8 cellular contexts compared by ENCODE assay signal in the genomic region with DNA sequence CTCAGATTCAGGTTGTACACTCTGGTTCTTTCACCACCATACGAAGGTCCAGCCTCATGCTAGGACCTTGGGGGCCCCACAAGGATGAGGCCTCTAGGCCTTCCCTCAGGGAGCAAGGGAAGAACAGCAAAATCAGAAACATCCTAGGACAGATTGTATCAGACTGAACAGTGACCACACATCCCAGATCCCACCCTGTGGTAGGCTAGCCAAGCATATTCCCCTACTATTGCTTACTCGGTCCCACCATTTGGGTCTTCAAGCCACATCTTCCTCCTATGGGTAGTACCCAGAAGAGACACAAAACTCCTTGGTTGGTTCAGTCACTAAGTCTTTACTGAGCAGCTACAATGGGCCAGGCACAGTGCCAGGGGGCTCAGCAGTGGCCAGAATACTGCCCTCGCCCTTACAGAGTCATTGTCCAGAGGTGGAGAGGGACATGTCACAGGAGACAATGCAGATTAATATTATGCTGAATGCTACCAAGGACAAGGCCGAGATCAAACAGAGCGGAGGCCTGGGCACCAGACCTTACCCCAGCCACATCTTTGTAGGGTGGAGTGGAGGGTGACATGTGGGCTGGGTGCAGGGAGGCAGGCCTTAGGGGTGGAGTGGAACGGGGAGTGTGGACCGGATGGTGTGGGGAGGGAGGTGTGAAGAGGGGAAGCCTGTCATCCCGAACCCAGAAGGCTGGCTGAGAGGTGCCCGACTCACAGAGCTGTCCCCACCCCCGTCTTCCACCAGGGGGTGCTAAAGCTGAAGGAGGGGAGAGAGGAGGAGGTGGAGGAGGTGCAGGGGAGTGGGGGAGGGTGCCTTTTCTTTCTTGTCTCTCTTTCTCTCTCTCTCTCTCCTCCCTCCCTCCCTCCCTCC. TPM values are rescaled to one million over a fixed set of nuclear protein-coding genes. Genes with fewer than 3 reads are reported as not detected.
DNase-seq lines count a peak whose midpoint lies in the region; ATAC-seq, FAIRE-seq and TF ChIP-seq lines count a peak whose summit lies in the region.

No MANE protein-coding gene starts in this region.

- H2AFZ ChIP-seq in SK-N-SH (ENCODE audit: low read depth), result no peak overlapping the region

- no peaks in the 10 kb centered on the region for H3K79me2 ChIP-seq in SK-N-SH (ENCODE audit: insufficient read depth)

- ATAC-seq in GM21526 (IDR thresholded peaks at IDR 0.05; ENCODE audit: low FRiP score, unreplicated experiment) (peak; percentile 58), Right ventricle myocardium inferior (peak; percentile 85)

- TF ChIP-seq EP300 in SK-N-SH (IDR thresholded peaks at IDR 0.05; ENCODE audit: borderline replicate concordance in 1 of 2, low read depth in 1 of 2, low read length in 1 of 2), result no peak

- H3F3A ChIP-seq in SK-N-SH (replicated peaks; ENCODE audit: insufficient read depth), result peaks cover 4% of the 10 kb centered on the region

- H3K4me2 ChIP-seq in SK-N-SH, result no peak overlapping the region

- CTCF ChIA-PET in SK-N-SH (lab: Yijun Ruan, JAX), result interaction anchor here (0.6 to 3.3 kb wide), 18 partner anchors 10 to 1025 kb away, joined by 3 to 17 read pairs (median 3); a partner anchor contains a TSS

- H3K4me1 ChIP-seq in SK-N-SH (ENCODE audit: control insufficient read depth in 1 of 2, insufficient read depth in 2 of 2, low read depth in 1 of 2, low read length in 1 of 2), result peaks cover 0 to 28% of the 10 kb centered on the region in 2 experiments; a peak in 1 of 4 replicates

- TF ChIP-seq CTCF in SK-N-SH (IDR thresholded peaks at IDR 0.05), result peak; percentile 66

- TF ChIP-seq RAD21 in SK-N-SH (IDR thresholded peaks at IDR 0.05; ENCODE audit: low read length), result peak; percentile 79

- no peak overlapping the region for H3K9ac ChIP-seq in SK-N-SH

- no peaks in the 10 kb centered on the region for H3K9me2 ChIP-seq in SK-N-SH

- no peaks in the 10 kb centered on the region for H3K36me3 ChIP-seq in SK-N-SH (replicated peaks in 1 of 2; ENCODE audit: control insufficient read depth in 1 of 2, insufficient read depth in 2 of 2, low read length in 1 of 2)

- H3K4me3 ChIP-seq in SK-N-SH (ENCODE audit: low read depth in 2 of 2, low read length in 1 of 2), result no peak overlapping the region

- WGBS in SK-N-SH (ENCODE audit: low lambda C conversion rate), result 44% methylated on average over 10 of the region's 10 CpGs

- H4K20me1 ChIP-seq in SK-N-SH (ENCODE audit: insufficient read depth), result no peaks in the 10 kb centered on the region

- POLR2A ChIA-PET in SK-N-SH (lab: Yijun Ruan, JAX), result no interaction called here

- DNase-seq in COLO829 (ENCODE audit: low spot score) (peak; percentile 70), M059J (ENCODE audit: low read depth) (peak; percentile 87), SK-N-SH (peak; percentile 89), Right ventricle myocardium inferior (ENCODE audit: missing footprints) (peak; percentile 87), posterior vena cava (ENCODE audit: low spot score) (peak; percentile 93), urothelium cell line (ENCODE audit: low spot score) (peak; percentile 75)
- DNase-seq in activated naive CD4-positive, alpha-beta T cell treated with Interleukin-2 at 50 U/mL for 16 hours, result peak; percentile 90

- H3K9me3 ChIP-seq in SK-N-SH, result no peaks in the 10 kb centered on the region

- intact Hi-C loops in Right ventricle myocardium inferior (cut with DNase I), result loop anchor here (2.0 kb wide), 2 partner anchors 73 to 237 kb away; a partner anchor contains a TSS
- intact Hi-C loops in posterior vena cava (cut with DNase I), result loop anchor here (10.0 kb wide), 3 partner anchors 71 to 241 kb away; a partner anchor contains a TSS

- no peaks in the 10 kb centered on the region for H3K27me3 ChIP-seq in SK-N-SH (ENCODE audit: insufficient read depth)

- no peak overlapping the region for H3K27ac ChIP-seq in SK-N-SH (ENCODE audit: low read depth in 2 of 2, low read length in 1 of 2)

- no peak for FAIRE-seq in urothelium cell line (lab: Jason Lieb, UNC)

TF ChIP-seq in SK-N-SH, 30 proteins besides CTCF, POLR2A, EP300 and RAD21:
- TF ChIP-seq SMC3 (IDR thresholded peaks at IDR 0.05; ENCODE audit: low read depth, low read length) (peak; percentile 87), CHD2 (IDR thresholded peaks at IDR 0.05; ENCODE audit: low read length, partially characterized antibody) (peak; percentile 91), JUND (IDR thresholded peaks at IDR 0.05) (no peak), TEAD4 (IDR thresholded peaks at IDR 0.05; ENCODE audit: borderline replicate concordance, insufficient read depth) (no peak), TCF12 (IDR thresholded peaks at IDR 0.05) (no peak)
- TF ChIP-seq, protein P1, sequence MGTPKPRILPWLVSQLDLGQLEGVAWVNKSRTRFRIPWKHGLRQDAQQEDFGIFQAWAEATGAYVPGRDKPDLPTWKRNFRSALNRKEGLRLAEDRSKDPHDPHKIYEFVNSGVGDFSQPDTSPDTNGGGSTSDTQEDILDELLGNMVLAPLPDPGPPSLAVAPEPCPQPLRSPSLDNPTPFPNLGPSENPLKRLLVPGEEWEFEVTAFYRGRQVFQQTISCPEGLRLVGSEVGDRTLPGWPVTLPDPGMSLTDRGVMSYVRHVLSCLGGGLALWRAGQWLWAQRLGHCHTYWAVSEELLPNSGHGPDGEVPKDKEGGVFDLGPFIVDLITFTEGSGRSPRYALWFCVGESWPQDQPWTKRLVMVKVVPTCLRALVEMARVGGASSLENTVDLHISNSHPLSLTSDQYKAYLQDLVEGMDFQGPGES (IDR thresholded peaks at IDR 0.05; ENCODE audit: low read depth, low read length), result no peak
TF ChIP-seq in SK-N-SH: peak in this region for 2.

RNA-seq across cellular contexts. Expression of a gene that starts 6.8 kb away (rescaled TPM):
- 1.8 and 4.0 TPM in 2 replicates for total RNA-seq in M059J (2014; rRNA removed; shearing (Covaris generic))
- 1.9 and 2.3 TPM in 2 replicates for polyA plus RNA-seq in SK-N-SH (2012; rRNA removed)
- polyA plus RNA-seq in SK-N-SH (2012; cell fraction: cytosol; rRNA removed), result 0.18 and 0.38 TPM in 2 replicates
- 20.1 and 21.4 TPM in 2 replicates for polyA plus RNA-seq in SK-N-SH (2012; cell fraction: nucleus; rRNA removed)
- total RNA-seq in Right ventricle myocardium inferior (0.70 TPM), posterior vena cava (10 to 100 TPM in 1 of 2 donors, 1 to 10 TPM in 1; 7.0 to 10.1 TPM)
